ENCODE assay signal across 16 cellular contexts in genomic region chr9:14423816-14424261, GRCh38.
DNase-seq lines count a peak whose midpoint lies in the region; ATAC-seq, FAIRE-seq and TF ChIP-seq lines count a peak whose summit lies in the region.
"Had no signal": no experiment of that assay in that cellular context is flagged by ENCODE, and none has a peak within 500 bp of the region (broad histone marks: within the 10 kb centered on the region; RNA-seq: fewer than 3 reads in every experiment).

No MANE protein-coding gene starts in this region.

- peaks cover 14% of the 10 kb centered on the region for H3K4me1 Mint-ChIP-seq in HFFc6 (ENCODE audit: low read depth)

- no peak overlapping the region for H2AFZ ChIP-seq in smooth muscle cell (ENCODE audit: low read depth)

- no peak overlapping the region for H3K4me3 ChIP-seq in smooth muscle cell
- H3K4me3 ChIP-seq in mucosa of descending colon = no peak overlapping the region
- H3K4me3 ChIP-seq: colonic mucosa, testis had no signal

- H3K27me3 ChIP-seq in smooth muscle cell (ENCODE audit: low read depth) = no peaks in the 10 kb centered on the region
- H3K27me3 ChIP-seq: colonic mucosa, testis had no signal

- H3K9ac ChIP-seq in smooth muscle cell (ENCODE audit: low read depth) = no peak overlapping the region

- no peak overlapping the region for H3K27ac Mint-ChIP-seq in HFFc6
- H3K27ac Mint-ChIP-seq: memory B cell; T-helper 2 cell treated with Interferon-gamma antibody and Interleukin-4, amounts not matched to agents 5 μg/mL and 100 μg/mL, for 36 hours had no signal

- H3K4me2 ChIP-seq in smooth muscle cell = peak overlapping the region; percentile 62

- no peaks in the 10 kb centered on the region for H3F3A ChIP-seq in smooth muscle cell (ENCODE audit: low read depth)

- H3K9me3 Mint-ChIP-seq in HFFc6 = no peaks in the 10 kb centered on the region
- H3K9me3 Mint-ChIP-seq: memory B cell; T-helper 2 cell treated with Interferon-gamma antibody and Interleukin-4, amounts not matched to agents 5 μg/mL and 100 μg/mL, for 36 hours had no signal

- no peaks in the 10 kb centered on the region for H4K20me1 ChIP-seq in smooth muscle cell (ENCODE audit: low read depth)

- H3K4me1 ChIP-seq in smooth muscle cell (ENCODE audit: low read depth) (peaks cover 12% of the 10 kb centered on the region), mucosa of descending colon (ENCODE audit: low read depth) (no peaks in the 10 kb centered on the region)
- H3K4me1 ChIP-seq: colonic mucosa, testis had no signal

- H3K36me3 Mint-ChIP-seq in HFFc6 (ENCODE audit: low read depth) = no peaks in the 10 kb centered on the region
- H3K36me3 Mint-ChIP-seq: memory B cell had no signal

- peak overlapping the region; percentile 59 for H3K4me3 Mint-ChIP-seq in HFFc6
- H3K4me3 Mint-ChIP-seq: memory B cell; T-helper 2 cell treated with Interferon-gamma antibody and Interleukin-4, amounts not matched to agents 5 μg/mL and 100 μg/mL, for 36 hours had no signal

- WGBS in smooth muscle cell (ENCODE audit: low lambda C conversion rate) = 11% methylated on average over 6 of the region's 6 CpGs

- peaks cover 26% of the 10 kb centered on the region for H3K27me3 Mint-ChIP-seq in HFFc6 (ENCODE audit: insufficient read depth)

- no peak for TF ChIP-seq CTCF in HFFc6 (IDR thresholded peaks at IDR 0.05)
- no peak for TF ChIP-seq CTCF in smooth muscle cell (IDR thresholded peaks at IDR 0.05; ENCODE audit: borderline replicate concordance, insufficient read depth, poor library complexity, severe bottlenecking)
- no peak for TF ChIP-seq CTCF in mucosa of descending colon (IDR thresholded peaks at IDR 0.05)

- no peak for FAIRE-seq in RCC 7860 (lab: Jason Lieb, UNC)
- FAIRE-seq: GM12891 had no signal

- intact Hi-C loops in mucosa of descending colon (cut with DNase I, micrococcal nuclease) = no loop called here

- no peaks in the 10 kb centered on the region for H3K79me2 ChIP-seq in smooth muscle cell (ENCODE audit: low read depth)

- DNase-seq in HFFc6 = no peak
- peak; percentile 62 for DNase-seq in amniotic epithelial cell (ENCODE audit: low read depth)
- DNase-seq in glomerular visceral epithelial cell (ENCODE audit: extremely low spot score) = peak; percentile 31
- no peak for DNase-seq in smooth muscle cell (lab: John Stamatoyannopoulos, UW; ENCODE audit: unreplicated experiment)
- DNase-seq in RCC 7860 (ENCODE audit: low spot score) = no peak
- no peak for DNase-seq in 8988T
- DNase-seq in mucosa of descending colon = no peak
- DNase-seq: activated CD4-positive, alpha-beta T cell treated with anti-CD3 and anti-CD28 coated beads, Interleukin-2, amount 50 U/mL, for 4 hours; activated gamma-delta T cell; colonic mucosa; NCI-H1930; testis had no signal

- ATAC-seq in GM18909 (IDR thresholded peaks at IDR 0.05; ENCODE audit: poor library complexity, unreplicated experiment) (no peak), mucosa of descending colon (no peak)

- H3K27ac ChIP-seq in smooth muscle cell (ENCODE audit: low read depth) = no peak overlapping the region
- H3K27ac ChIP-seq: colonic mucosa, testis had no signal

- H3K9me3 ChIP-seq in smooth muscle cell (replicated peaks; ENCODE audit: low read depth) (no peaks in the 10 kb centered on the region), mucosa of descending colon (no peaks in the 10 kb centered on the region)
- H3K9me3 ChIP-seq: colonic mucosa, testis had no signal

- H3K36me3 ChIP-seq in smooth muscle cell (ENCODE audit: low read depth) (no peaks in the 10 kb centered on the region), mucosa of descending colon (ENCODE audit: low read depth) (no peaks in the 10 kb centered on the region)
- H3K36me3 ChIP-seq: colonic mucosa had no signal

Comparison
In these comparisons a context has a peak if more than half of its experiments do, and no peak if none do; other contexts are left out.
1. DNase-seq: peak in amniotic epithelial cell (single experiment) and glomerular visceral epithelial cell (single experiment); none in HFFc6 (single experiment), smooth muscle cell (single experiment), RCC 7860 (single experiment), 8988T (single experiment) and mucosa of descending colon (0 of 3).